Comparison of ENCODE assay signal across 1 cellular context in genomic region chr17:82875418-82875856, GRCh38.
TF ChIP-seq lines count a peak whose summit lies in the region.

No MANE protein-coding gene starts in this region.

TF ChIP-seq in HepG2, 621 proteins besides CTCF, POLR2A, EP300 and RAD21 (continued from another document and continues in another):
- TF ChIP-seq, protein P1, sequence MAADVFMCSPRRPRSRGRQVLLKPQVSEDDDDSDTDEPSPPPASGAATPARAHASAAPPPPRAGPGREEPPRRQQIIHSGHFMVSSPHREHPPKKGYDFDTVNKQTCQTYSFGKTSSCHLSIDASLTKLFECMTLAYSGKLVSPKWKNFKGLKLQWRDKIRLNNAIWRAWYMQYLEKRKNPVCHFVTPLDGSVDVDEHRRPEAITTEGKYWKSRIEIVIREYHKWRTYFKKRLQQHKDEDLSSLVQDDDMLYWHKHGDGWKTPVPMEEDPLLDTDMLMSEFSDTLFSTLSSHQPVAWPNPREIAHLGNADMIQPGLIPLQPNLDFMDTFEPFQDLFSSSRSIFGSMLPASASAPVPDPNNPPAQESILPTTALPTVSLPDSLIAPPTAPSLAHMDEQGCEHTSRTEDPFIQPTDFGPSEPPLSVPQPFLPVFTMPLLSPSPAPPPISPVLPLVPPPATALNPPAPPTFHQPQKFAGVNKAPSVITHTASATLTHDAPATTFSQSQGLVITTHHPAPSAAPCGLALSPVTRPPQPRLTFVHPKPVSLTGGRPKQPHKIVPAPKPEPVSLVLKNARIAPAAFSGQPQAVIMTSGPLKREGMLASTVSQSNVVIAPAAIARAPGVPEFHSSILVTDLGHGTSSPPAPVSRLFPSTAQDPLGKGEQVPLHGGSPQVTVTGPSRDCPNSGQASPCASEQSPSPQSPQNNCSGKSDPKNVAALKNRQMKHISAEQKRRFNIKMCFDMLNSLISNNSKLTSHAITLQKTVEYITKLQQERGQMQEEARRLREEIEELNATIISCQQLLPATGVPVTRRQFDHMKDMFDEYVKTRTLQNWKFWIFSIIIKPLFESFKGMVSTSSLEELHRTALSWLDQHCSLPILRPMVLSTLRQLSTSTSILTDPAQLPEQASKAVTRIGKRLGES (CRISPR knock-in tag; IDR thresholded peaks at IDR 0.05; ENCODE audit: borderline replicate concordance) = no peak
- TF ChIP-seq SNAI1 (CRISPR knock-in tag; IDR thresholded peaks at IDR 0.05; ENCODE audit: borderline replicate concordance) = no peak
- no peak for TF ChIP-seq KDM5B (CRISPR knock-in tag; IDR thresholded peaks at IDR 0.05; ENCODE audit: borderline replicate concordance)
- TF ChIP-seq ASH2L (IDR thresholded peaks at IDR 0.05; ENCODE audit: insufficient read length, low read depth, low read length) = no peak
- no peak for TF ChIP-seq REXO4 (CRISPR knock-in tag; IDR thresholded peaks at IDR 0.05; ENCODE audit: borderline replicate concordance)
- TF ChIP-seq ZNF775 (CRISPR knock-in tag; IDR thresholded peaks at IDR 0.05; ENCODE audit: borderline replicate concordance) = no peak
- TF ChIP-seq PRMT3 (CRISPR knock-in tag; IDR thresholded peaks at IDR 0.05; ENCODE audit: borderline replicate concordance, low read depth) = no peak
- no peak for TF ChIP-seq MAF1 (CRISPR knock-in tag; IDR thresholded peaks at IDR 0.05; ENCODE audit: borderline replicate concordance)
- TF ChIP-seq RFXAP (CRISPR knock-in tag; IDR thresholded peaks at IDR 0.05; ENCODE audit: borderline replicate concordance) = no peak
- TF ChIP-seq, protein P2, sequence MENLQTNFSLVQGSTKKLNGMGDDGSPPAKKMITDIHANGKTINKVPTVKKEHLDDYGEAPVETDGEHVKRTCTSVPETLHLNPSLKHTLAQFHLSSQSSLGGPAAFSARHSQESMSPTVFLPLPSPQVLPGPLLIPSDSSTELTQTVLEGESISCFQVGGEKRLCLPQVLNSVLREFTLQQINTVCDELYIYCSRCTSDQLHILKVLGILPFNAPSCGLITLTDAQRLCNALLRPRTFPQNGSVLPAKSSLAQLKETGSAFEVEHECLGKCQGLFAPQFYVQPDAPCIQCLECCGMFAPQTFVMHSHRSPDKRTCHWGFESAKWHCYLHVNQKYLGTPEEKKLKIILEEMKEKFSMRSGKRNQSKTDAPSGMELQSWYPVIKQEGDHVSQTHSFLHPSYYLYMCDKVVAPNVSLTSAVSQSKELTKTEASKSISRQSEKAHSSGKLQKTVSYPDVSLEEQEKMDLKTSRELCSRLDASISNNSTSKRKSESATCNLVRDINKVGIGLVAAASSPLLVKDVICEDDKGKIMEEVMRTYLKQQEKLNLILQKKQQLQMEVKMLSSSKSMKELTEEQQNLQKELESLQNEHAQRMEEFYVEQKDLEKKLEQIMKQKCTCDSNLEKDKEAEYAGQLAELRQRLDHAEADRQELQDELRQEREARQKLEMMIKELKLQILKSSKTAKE (CRISPR knock-in tag; IDR thresholded peaks at IDR 0.05; ENCODE audit: borderline replicate concordance) = no peak
- TF ChIP-seq ZNF503 (CRISPR knock-in tag; IDR thresholded peaks at IDR 0.05) = no peak
- 0 out of 2 replicates have a peak, but pooled peaks have one; percentile 37 for TF ChIP-seq NFKBIZ (CRISPR knock-in tag; IDR thresholded peaks at IDR 0.05)
- peak; percentile 54; the same call in 1 of the 2 replicates for TF ChIP-seq ZNF768 (CRISPR knock-in tag; IDR thresholded peaks at IDR 0.05)
- TF ChIP-seq, protein P3, sequence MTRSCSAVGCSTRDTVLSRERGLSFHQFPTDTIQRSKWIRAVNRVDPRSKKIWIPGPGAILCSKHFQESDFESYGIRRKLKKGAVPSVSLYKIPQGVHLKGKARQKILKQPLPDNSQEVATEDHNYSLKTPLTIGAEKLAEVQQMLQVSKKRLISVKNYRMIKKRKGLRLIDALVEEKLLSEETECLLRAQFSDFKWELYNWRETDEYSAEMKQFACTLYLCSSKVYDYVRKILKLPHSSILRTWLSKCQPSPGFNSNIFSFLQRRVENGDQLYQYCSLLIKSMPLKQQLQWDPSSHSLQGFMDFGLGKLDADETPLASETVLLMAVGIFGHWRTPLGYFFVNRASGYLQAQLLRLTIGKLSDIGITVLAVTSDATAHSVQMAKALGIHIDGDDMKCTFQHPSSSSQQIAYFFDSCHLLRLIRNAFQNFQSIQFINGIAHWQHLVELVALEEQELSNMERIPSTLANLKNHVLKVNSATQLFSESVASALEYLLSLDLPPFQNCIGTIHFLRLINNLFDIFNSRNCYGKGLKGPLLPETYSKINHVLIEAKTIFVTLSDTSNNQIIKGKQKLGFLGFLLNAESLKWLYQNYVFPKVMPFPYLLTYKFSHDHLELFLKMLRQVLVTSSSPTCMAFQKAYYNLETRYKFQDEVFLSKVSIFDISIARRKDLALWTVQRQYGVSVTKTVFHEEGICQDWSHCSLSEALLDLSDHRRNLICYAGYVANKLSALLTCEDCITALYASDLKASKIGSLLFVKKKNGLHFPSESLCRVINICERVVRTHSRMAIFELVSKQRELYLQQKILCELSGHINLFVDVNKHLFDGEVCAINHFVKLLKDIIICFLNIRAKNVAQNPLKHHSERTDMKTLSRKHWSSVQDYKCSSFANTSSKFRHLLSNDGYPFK (CRISPR knock-in tag; IDR thresholded peaks at IDR 0.05; ENCODE audit: borderline replicate concordance) = no peak
- no peak for TF ChIP-seq ZNF737 (CRISPR knock-in tag; IDR thresholded peaks at IDR 0.05; ENCODE audit: borderline replicate concordance)
- TF ChIP-seq ZNF124 (CRISPR knock-in tag; IDR thresholded peaks at IDR 0.05) = no peak
- TF ChIP-seq ZBTB46 (CRISPR knock-in tag; IDR thresholded peaks at IDR 0.05; ENCODE audit: borderline replicate concordance) = no peak
- no peak for TF ChIP-seq PAF1 (CRISPR knock-in tag; IDR thresholded peaks at IDR 0.05)
- TF ChIP-seq, protein P4, sequence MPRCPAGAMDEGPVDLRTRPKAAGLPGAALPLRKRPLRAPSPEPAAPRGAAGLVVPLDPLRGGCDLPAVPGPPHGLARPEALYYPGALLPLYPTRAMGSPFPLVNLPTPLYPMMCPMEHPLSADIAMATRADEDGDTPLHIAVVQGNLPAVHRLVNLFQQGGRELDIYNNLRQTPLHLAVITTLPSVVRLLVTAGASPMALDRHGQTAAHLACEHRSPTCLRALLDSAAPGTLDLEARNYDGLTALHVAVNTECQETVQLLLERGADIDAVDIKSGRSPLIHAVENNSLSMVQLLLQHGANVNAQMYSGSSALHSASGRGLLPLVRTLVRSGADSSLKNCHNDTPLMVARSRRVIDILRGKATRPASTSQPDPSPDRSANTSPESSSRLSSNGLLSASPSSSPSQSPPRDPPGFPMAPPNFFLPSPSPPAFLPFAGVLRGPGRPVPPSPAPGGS (CRISPR knock-in tag; IDR thresholded peaks at IDR 0.05) = no peak
- no peak for TF ChIP-seq BATF2 (CRISPR knock-in tag; IDR thresholded peaks at IDR 0.05)
- no peak; the same call in 1 of the 2 replicates for TF ChIP-seq HES4 (CRISPR knock-in tag; IDR thresholded peaks at IDR 0.05; ENCODE audit: borderline replicate concordance)
- TF ChIP-seq, protein P5, sequence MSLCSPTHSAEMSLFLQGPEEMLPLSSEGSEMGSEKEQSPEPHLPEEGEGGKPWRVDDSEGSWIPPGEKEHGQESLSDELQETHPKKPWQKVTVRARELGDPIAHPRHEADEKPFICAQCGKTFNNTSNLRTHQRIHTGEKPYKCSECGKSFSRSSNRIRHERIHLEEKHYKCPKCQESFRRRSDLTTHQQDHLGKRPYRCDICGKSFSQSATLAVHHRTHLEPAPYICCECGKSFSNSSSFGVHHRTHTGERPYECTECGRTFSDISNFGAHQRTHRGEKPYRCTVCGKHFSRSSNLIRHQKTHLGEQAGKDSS (CRISPR knock-in tag; IDR thresholded peaks at IDR 0.05; ENCODE audit: borderline replicate concordance, low read depth) = no peak
- TF ChIP-seq ZNF383 (CRISPR knock-in tag; IDR thresholded peaks at IDR 0.05; ENCODE audit: borderline replicate concordance) = no peak
- TF ChIP-seq ZKSCAN1 (IDR thresholded peaks at IDR 0.05; ENCODE audit: low read length) = no peak
- no peak for TF ChIP-seq ZSCAN31 (CRISPR knock-in tag; IDR thresholded peaks at IDR 0.05; ENCODE audit: low read depth)
- TF ChIP-seq RXRA (CRISPR knock-in tag; IDR thresholded peaks at IDR 0.05) = 0 out of 2 replicates have a peak, but pooled peaks have one; percentile 50
- no peak for TF ChIP-seq ZNF747 (CRISPR knock-in tag; IDR thresholded peaks at IDR 0.05; ENCODE audit: borderline replicate concordance)
- TF ChIP-seq, protein P6, sequence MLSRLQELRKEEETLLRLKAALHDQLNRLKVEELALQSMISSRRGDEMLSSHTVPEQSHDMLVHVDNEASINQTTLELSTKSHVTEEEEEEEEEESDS (CRISPR knock-in tag; IDR thresholded peaks at IDR 0.05; ENCODE audit: borderline replicate concordance) = no peak
- TF ChIP-seq ATF7-NPFF (CRISPR knock-in tag; IDR thresholded peaks at IDR 0.05; ENCODE audit: low read depth) = no peak
- no peak for TF ChIP-seq ZNF207 (IDR thresholded peaks at IDR 0.05; ENCODE audit: borderline replicate concordance)
- TF ChIP-seq KLF12 (CRISPR knock-in tag; IDR thresholded peaks at IDR 0.05; ENCODE audit: borderline replicate concordance) = no peak
- TF ChIP-seq, protein P7, sequence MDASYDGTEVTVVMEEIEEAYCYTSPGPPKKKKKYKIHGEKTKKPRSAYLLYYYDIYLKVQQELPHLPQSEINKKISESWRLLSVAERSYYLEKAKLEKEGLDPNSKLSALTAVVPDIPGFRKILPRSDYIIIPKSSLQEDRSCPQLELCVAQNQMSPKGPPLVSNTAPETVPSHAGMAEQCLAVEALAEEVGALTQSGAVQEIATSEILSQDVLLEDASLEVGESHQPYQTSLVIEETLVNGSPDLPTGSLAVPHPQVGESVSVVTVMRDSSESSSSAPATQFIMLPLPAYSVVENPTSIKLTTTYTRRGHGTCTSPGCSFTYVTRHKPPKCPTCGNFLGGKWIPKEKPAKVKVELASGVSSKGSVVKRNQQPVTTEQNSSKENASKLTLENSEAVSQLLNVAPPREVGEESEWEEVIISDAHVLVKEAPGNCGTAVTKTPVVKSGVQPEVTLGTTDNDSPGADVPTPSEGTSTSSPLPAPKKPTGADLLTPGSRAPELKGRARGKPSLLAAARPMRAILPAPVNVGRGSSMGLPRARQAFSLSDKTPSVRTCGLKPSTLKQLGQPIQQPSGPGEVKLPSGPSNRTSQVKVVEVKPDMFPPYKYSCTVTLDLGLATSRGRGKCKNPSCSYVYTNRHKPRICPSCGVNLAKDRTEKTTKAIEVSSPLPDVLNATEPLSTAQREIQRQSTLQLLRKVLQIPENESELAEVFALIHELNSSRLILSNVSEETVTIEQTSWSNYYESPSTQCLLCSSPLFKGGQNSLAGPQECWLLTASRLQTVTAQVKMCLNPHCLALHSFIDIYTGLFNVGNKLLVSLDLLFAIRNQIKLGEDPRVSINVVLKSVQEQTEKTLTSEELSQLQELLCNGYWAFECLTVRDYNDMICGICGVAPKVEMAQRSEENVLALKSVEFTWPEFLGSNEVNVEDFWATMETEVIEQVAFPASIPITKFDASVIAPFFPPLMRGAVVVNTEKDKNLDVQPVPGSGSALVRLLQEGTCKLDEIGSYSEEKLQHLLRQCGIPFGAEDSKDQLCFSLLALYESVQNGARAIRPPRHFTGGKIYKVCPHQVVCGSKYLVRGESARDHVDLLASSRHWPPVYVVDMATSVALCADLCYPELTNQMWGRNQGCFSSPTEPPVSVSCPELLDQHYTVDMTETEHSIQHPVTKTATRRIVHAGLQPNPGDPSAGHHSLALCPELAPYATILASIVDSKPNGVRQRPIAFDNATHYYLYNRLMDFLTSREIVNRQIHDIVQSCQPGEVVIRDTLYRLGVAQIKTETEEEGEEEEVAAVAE (CRISPR knock-in tag; IDR thresholded peaks at IDR 0.05; ENCODE audit: borderline replicate concordance) = no peak
- no peak for TF ChIP-seq FIP1L1 (IDR thresholded peaks at IDR 0.05; ENCODE audit: borderline replicate concordance, insufficient read depth, low read depth, low read length)
- TF ChIP-seq TBL1XR1 (IDR thresholded peaks at IDR 0.05; ENCODE audit: borderline replicate concordance, low read length, partially characterized antibody) = no peak
